8 cellular contexts compared by ENCODE assay signal in the genomic region with DNA sequence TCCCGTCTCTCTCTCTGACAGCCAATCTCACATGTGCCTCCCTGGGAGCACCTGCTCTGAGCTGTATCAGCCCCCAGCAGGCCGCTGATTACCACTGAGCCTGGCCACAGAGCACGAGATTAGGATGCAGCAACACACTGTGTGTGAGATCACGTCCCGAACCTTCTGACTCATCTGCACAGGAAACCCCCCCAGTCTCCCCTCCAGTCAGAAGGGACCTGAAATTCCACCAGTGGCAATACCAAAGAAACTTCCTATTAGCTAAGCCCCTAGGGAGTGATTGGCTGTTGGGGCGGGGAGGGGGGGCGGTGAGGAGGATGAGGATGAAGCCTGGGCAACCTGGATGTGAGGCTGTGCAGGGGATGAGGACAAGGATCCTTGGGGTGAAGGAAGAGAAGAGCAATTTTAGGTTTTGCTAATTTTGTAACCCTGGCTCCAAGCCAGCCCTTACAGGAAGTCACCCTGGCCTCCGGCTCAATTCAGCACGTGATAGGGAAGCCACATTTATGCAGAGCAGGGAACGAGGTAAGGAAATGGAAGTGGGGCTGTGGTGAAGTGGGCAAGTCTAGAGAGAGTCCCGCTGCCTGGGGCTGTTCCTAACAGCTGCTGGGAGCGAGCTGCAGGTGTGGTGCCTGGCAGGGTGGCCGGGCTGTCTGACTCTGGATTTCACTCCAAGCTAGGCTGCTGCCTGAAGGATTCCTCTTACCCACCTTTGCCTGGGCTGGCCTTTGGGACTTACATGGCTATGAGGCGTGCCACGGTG. TPM values are rescaled to one million over a fixed set of nuclear protein-coding genes. Genes with fewer than 3 reads are reported as not detected.
DNase-seq lines count a peak whose midpoint lies in the region; ATAC-seq and TF ChIP-seq lines count a peak whose summit lies in the region.

No MANE protein-coding gene starts in this region.

- DNase-seq in A172 (ENCODE audit: low spot score) (peak; percentile 94), Peyer's patch (peak; percentile 60 to 86 (median 66)), activated T-helper 1 cell treated with Interleukin-2 at 50 U/mL for 16 hours (ENCODE audit: low read depth) (peak; percentile 67), fibroblast of villous mesenchyme (ENCODE audit: low read depth) (peak; percentile 89), putamen (ENCODE audit: low spot score) (peak; percentile 15), ureter (ENCODE audit: low spot score) (peak; percentile 73)

- peaks cover 0 to 30% (median 24%) of the 10 kb centered on the region in 4 donors for H3K4me1 ChIP-seq in Peyer's patch

- no peaks in the 10 kb centered on the region for H3K27me3 ChIP-seq in Peyer's patch

- H3K4me3 ChIP-seq in Peyer's patch, result peak overlapping the region in 3 of 4 donors; percentile 14 to 64 (median 17)
- no peak overlapping the region for H3K4me3 ChIP-seq in fibroblast of villous mesenchyme (ENCODE audit: low read depth, low read length)

- H3K36me3 ChIP-seq in Peyer's patch, result peaks cover 0 to 5% (median 0%) of the 10 kb centered on the region in 3 donors

- H3K27ac ChIP-seq in Peyer's patch, result peak overlapping the region; percentile 83 to 86 (median 84)

- no peaks in the 10 kb centered on the region for H3K9me3 ChIP-seq in Peyer's patch

- TF ChIP-seq CTCF in Peyer's patch (IDR thresholded peaks at IDR 0.05) (no peak), fibroblast of villous mesenchyme (IDR thresholded peaks at IDR 0.05; ENCODE audit: insufficient read depth, low read depth, low read length) (no peak)

- peak; percentile 92 for ATAC-seq in GM18520 (IDR thresholded peaks at IDR 0.05; ENCODE audit: unreplicated experiment)
- ATAC-seq in HG03039 (IDR thresholded peaks at IDR 0.05; ENCODE audit: unreplicated experiment), result peak; percentile 95

- no peak for TF ChIP-seq POLR2A in Peyer's patch (IDR thresholded peaks at IDR 0.05)

RNA-seq across cellular contexts. Expression of gene SLC43A3, which starts 1.9 kb away (rescaled TPM):
- 18.4 and 20.5 TPM in 2 replicates for total RNA-seq in A172 (2014; rRNA removed; shearing (Covaris generic))
- total RNA-seq in Peyer's patch, result 10 to 100 TPM in 3 of 4 donors, 1 to 10 TPM in 1; 5.1 to 38.8 (median 17.6) TPM
- 16.4 and 26.3 TPM in 2 replicates for total RNA-seq in fibroblast of villous mesenchyme
- 27.2 TPM for total RNA-seq in ureter

RNA-seq across cellular contexts. Expression of gene PRG2, which starts 34.5 kb away (rescaled TPM):
- total RNA-seq in A172 (2014; rRNA removed; shearing (Covaris generic)), result not detected in 2 replicates
- total RNA-seq in Peyer's patch (not detected), fibroblast of villous mesenchyme (not detected in 2 replicates), ureter (0.55 TPM)

RNA-seq across cellular contexts. Expression of gene RTN4RL2, which starts 35.3 kb away (rescaled TPM):
- 0.64 and 1.6 TPM in 2 replicates for total RNA-seq in A172 (2014; rRNA removed; shearing (Covaris generic))
- 1 to 10 TPM in 1 of 4 donors, not detected in 3; 1.2 TPM for total RNA-seq in Peyer's patch
- not detected in 2 replicates for total RNA-seq in fibroblast of villous mesenchyme
- total RNA-seq in ureter, result 1.5 TPM

RNA-seq across cellular contexts. Expression of gene PRG3, which starts 44.0 kb away (rescaled TPM):
- not detected in 2 replicates for total RNA-seq in A172 (2014; rRNA removed; shearing (Covaris generic))
- total RNA-seq in Peyer's patch (not detected), fibroblast of villous mesenchyme (not detected in 2 replicates), ureter (not detected)

Comparison
In these comparisons a context has a peak if more than half of its experiments do, and no peak if none do; other contexts are left out.
1. DNase-seq: peak in every context shown above with its lines; median percentile 94 in A172; 89 in fibroblast of villous mesenchyme; 73 in ureter; 67 in activated T-helper 1 cell treated with Interleukin-2 at 50 U/mL for 16 hours; 66 in Peyer's patch; 15 in putamen.